8 cellular contexts compared by ENCODE assay signal in the genomic region with DNA sequence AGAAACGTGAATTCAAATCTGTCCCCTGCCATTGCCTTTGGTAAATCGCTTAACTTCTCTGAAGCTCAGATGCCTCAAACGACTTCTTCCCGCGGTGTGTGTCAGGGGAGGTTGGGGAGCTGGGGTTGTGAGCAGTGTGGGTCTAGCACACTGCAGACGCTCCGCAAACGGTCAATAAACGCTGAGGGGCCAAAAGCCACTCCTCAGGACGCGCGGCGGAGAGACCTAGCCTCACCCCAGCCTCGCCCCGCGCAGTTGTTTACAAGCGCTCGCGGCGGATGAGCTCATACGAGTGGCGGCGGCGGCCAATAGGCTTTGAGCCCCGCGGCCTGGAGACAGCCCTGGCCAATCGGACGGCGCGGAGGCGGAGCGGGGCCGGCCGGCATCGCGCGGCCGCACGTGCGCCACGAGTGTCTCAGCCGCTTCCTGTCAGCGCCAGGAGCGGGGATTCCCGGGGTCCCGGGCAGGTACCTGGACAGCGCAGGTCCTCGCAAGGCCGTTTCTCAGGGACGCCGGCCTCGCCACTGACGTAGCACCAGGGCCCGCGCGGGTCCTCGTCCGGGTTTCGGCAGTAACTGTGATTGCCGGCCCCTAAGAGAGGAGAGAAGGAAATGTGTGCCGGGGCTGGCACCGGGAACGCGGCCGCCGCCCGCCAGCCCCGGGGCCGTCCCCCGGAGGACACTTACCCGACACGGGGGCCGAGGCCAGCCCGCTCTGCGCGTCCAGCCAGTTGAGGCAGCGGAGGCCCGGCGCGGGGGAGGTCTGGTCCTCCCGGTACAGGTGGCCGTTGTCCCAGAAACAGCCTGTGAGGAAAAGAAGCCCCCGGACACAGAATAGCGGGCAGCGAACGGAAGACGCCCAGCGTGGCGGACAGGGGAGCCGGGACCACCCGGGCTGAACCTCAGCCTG. TPM values are rescaled to one million over a fixed set of nuclear protein-coding genes. Genes with fewer than 3 reads are reported as not detected.
A peak's percentile ranks its signal among the peaks of the same experiment; 100 is the strongest.
DNase-seq lines count a peak whose midpoint lies in the region; ATAC-seq and TF ChIP-seq lines count a peak whose summit lies in the region.

No MANE protein-coding gene starts in this region.

- H3K79me2 ChIP-seq in DND-41 (ENCODE audit: insufficient read depth, low read length) = no peaks in the 10 kb centered on the region
- no peaks in the 10 kb centered on the region; the same call in 1 of the 2 replicates for H3K79me2 ChIP-seq in KMS-11 (ENCODE audit: insufficient read depth, low read depth)
- peaks cover 2% of the 10 kb centered on the region for H3K79me2 ChIP-seq in fibroblast of lung (ENCODE audit: control insufficient read depth, insufficient read depth, low read length)

- TF ChIP-seq CTCF in DND-41 (IDR thresholded peaks at IDR 0.05; ENCODE audit: borderline replicate concordance, extremely low read depth, low read length, poor library complexity, severe bottlenecking) = no peak
- no peak for TF ChIP-seq CTCF in KMS-11 (conservative IDR thresholded peaks at IDR 0.05; ENCODE audit: low read depth, low read length)
- no peak for TF ChIP-seq CTCF in fibroblast of lung (conservative IDR thresholded peaks at IDR 0.05 in 1 of 2, IDR thresholded peaks at IDR 0.05 in 1 of 2; ENCODE audit: low read depth in 1 of 2, low read length in 2 of 2)
- no peak for TF ChIP-seq CTCF in natural killer cell (IDR thresholded peaks at IDR 0.05)

- peak overlapping the region; percentile 98 for H3K27ac Mint-ChIP-seq in activated T-helper 17 cell treated with anti-CD3 and anti-CD28 coated beads, Interleukin-2, amount 50 U/mL, for 72 hours
- peak overlapping the region; percentile 99 for H3K27ac Mint-ChIP-seq in natural killer cell

- H3K9me3 Mint-ChIP-seq in activated T-helper 17 cell treated with anti-CD3 and anti-CD28 coated beads, Interleukin-2, amount 50 U/mL, for 72 hours = no peaks in the 10 kb centered on the region
- no peaks in the 10 kb centered on the region for H3K9me3 Mint-ChIP-seq in natural killer cell

- peaks cover 37% of the 10 kb centered on the region for H3K4me1 Mint-ChIP-seq in activated T-helper 17 cell treated with anti-CD3 and anti-CD28 coated beads, Interleukin-2, amount 50 U/mL, for 72 hours
- H3K4me1 Mint-ChIP-seq in natural killer cell = peaks cover 51 to 52% of the 10 kb centered on the region in 2 donors

- H3K4me1 ChIP-seq in DND-41 (ENCODE audit: insufficient read depth, low read length) (peaks cover 47% of the 10 kb centered on the region), KMS-11 (ENCODE audit: low read depth, poor library complexity, severe bottlenecking) (peaks cover 28% of the 10 kb centered on the region), fibroblast of lung (ENCODE audit: control insufficient read depth, extremely low read depth, insufficient read depth, low read length) (peaks cover 4% of the 10 kb centered on the region)

- H3K4me3 Mint-ChIP-seq in activated T-helper 17 cell treated with anti-CD3 and anti-CD28 coated beads, Interleukin-2, amount 50 U/mL, for 72 hours = peak overlapping the region; percentile 96
- H3K4me3 Mint-ChIP-seq in natural killer cell = peak overlapping the region; percentile 99

- no peaks in the 10 kb centered on the region for H4K20me1 ChIP-seq in DND-41 (ENCODE audit: insufficient read depth, low read length)
- H4K20me1 ChIP-seq in KMS-11 (ENCODE audit: insufficient read depth) = no peaks in the 10 kb centered on the region
- H4K20me1 ChIP-seq in fibroblast of lung (ENCODE audit: control insufficient read depth, extremely low read depth, insufficient read depth, low read length) = no peaks in the 10 kb centered on the region

- peak; percentile 96 for ATAC-seq in DND-41 (ENCODE audit: insufficient read depth, low read depth)
- peak; percentile 85 for ATAC-seq in GM21737 (IDR thresholded peaks at IDR 0.05; ENCODE audit: unreplicated experiment)
- peak; percentile 82 for ATAC-seq in activated T-helper 17 cell treated with anti-CD3 and anti-CD28 coated beads, Interleukin-2, amount 50 U/mL, for 72 hours (replicated peaks)
- peak; percentile 82 to 95 (median 84) for ATAC-seq in natural killer cell

- H3K36me3 ChIP-seq in DND-41 (ENCODE audit: insufficient read depth, low read length) (peaks cover 5% of the 10 kb centered on the region; the same call in 1 of the 2 replicates), KMS-11 (ENCODE audit: insufficient read depth) (no peaks in the 10 kb centered on the region), fibroblast of lung (ENCODE audit: control insufficient read depth, insufficient read depth, low read length) (peaks cover 11% of the 10 kb centered on the region)

- H3K27me3 ChIP-seq in DND-41 (ENCODE audit: insufficient read depth, low read length, poor library complexity) = no peaks in the 10 kb centered on the region
- H3K27me3 ChIP-seq in KMS-11 (ENCODE audit: insufficient read depth, low read depth) = no peaks in the 10 kb centered on the region
- no peaks in the 10 kb centered on the region for H3K27me3 ChIP-seq in fibroblast of lung (ENCODE audit: control insufficient read depth, insufficient read depth, low read length)

- no peaks in the 10 kb centered on the region for H3K27me3 Mint-ChIP-seq in activated T-helper 17 cell treated with anti-CD3 and anti-CD28 coated beads, Interleukin-2, amount 50 U/mL, for 72 hours
- no peaks in the 10 kb centered on the region for H3K27me3 Mint-ChIP-seq in natural killer cell (ENCODE audit: low read depth in 2 of 2)

- peak overlapping the region; percentile 89 for H3K4me2 ChIP-seq in DND-41 (ENCODE audit: insufficient read depth, low read length)
- peak overlapping the region; percentile 100 for H3K4me2 ChIP-seq in KMS-11
- peak overlapping the region; percentile 100 for H3K4me2 ChIP-seq in fibroblast of lung (ENCODE audit: extremely low read depth, insufficient read depth, low read length)

- peak overlapping the region; percentile 25 to 66; a peak in 3 of 4 replicates for H3K4me3 ChIP-seq in DND-41 (ENCODE audit: low read depth in 1 of 2, low read length in 2 of 2)
- H3K4me3 ChIP-seq in KMS-11 (IDR thresholded peaks at IDR 0.05; ENCODE audit: insufficient read depth, low read depth, low read length) = no peak overlapping the region
- peak overlapping the region; percentile 55 to 100 (median 75) for H3K4me3 ChIP-seq in fibroblast of lung (replicated peaks in 1 of 4; ENCODE audit: control extremely low read depth in 1 of 4, insufficient read depth in 1 of 4, low read depth in 3 of 4, low read length in 4 of 4)

- intact Hi-C loops in natural killer cell (cut with micrococcal nuclease) = loop anchor here (2.0 to 5.0 kb wide), 3 partner anchors 56 to 1023 kb away; partner anchors contain the start of genes DRG1, OSM and PATZ1

- DNase-seq in DND-41 (peak; percentile 88), RPMI7951 (ENCODE audit: low read depth) (peak; percentile 84), fibroblast of lung (ENCODE audit: low read depth in 2 of 2) (peak; percentile 89), natural killer cell (peak; percentile 96)
- peak; percentile 92 for DNase-seq in stimulated activated naive CD4-positive, alpha-beta T cell treated with Interleukin-2 at 50 U/mL for 16 hours (lab: John Stamatoyannopoulos, UW)

- peaks cover 61% of the 10 kb centered on the region for H3K36me3 Mint-ChIP-seq in activated T-helper 17 cell treated with anti-CD3 and anti-CD28 coated beads, Interleukin-2, amount 50 U/mL, for 72 hours (ENCODE audit: low read depth)
- H3K36me3 Mint-ChIP-seq in natural killer cell = no peaks in the 10 kb centered on the region

- H3K9ac ChIP-seq in DND-41 (ENCODE audit: low read depth, low read length) = peak overlapping the region; percentile 58
- H3K9ac ChIP-seq in KMS-11 = peak overlapping the region; percentile 86
- H3K9ac ChIP-seq in fibroblast of lung (ENCODE audit: insufficient read depth, low read length) = peak overlapping the region; percentile 73

- peak overlapping the region; percentile 48; the same call in 1 of the 2 replicates for H3K27ac ChIP-seq in DND-41 (ENCODE audit: low read length)
- H3K27ac ChIP-seq in KMS-11 = peak overlapping the region; percentile 84
- peak overlapping the region; percentile 89 for H3K27ac ChIP-seq in fibroblast of lung (ENCODE audit: insufficient read depth, low read length)

- H3K9me3 ChIP-seq in DND-41 (ENCODE audit: insufficient read depth, low read length, severe bottlenecking) (no peaks in the 10 kb centered on the region), fibroblast of lung (ENCODE audit: control insufficient read depth, insufficient read depth, low read depth, low read length) (no peaks in the 10 kb centered on the region)

- H2AFZ ChIP-seq in DND-41 (ENCODE audit: low read depth, low read length) (peak overlapping the region; percentile 77), KMS-11 (ENCODE audit: low read depth) (peak overlapping the region; percentile 86), fibroblast of lung (ENCODE audit: low read length) (peak overlapping the region; percentile 86)

RNA-seq across cellular contexts. Expression of gene PIK3IP1, which starts 1.5 kb away (rescaled TPM):
- total RNA-seq in RPMI7951 (2014; rRNA removed; shearing (Covaris generic)) = 3.0 and 4.0 TPM in 2 replicates
- 10 to 100 TPM; 11.0 to 24.1 TPM for total RNA-seq in activated T-helper 17 cell treated with anti-CD3 and anti-CD28 coated beads, Interleukin-2, amount 50 U/mL, for 72 hours
- total RNA-seq in fibroblast of lung (32.4 and 81.6 TPM in 2 replicates), natural killer cell (100 to 1,000 TPM; 132 to 180 (median 161) TPM)
- polyA plus RNA-seq in fibroblast of lung = 18.1 and 32.1 TPM in 2 replicates
- 15.5 and 25.4 TPM in 2 replicates for polyA plus RNA-seq in fibroblast of lung (2012)
- 6.7 and 11.5 TPM in 2 replicates for polyA minus RNA-seq in fibroblast of lung (ENCODE audit: low replicate concordance)

RNA-seq across cellular contexts. Expression of gene PATZ1, which starts 55.4 kb away (rescaled TPM):
- 4.4 and 5.2 TPM in 2 replicates for total RNA-seq in RPMI7951 (2014; rRNA removed; shearing (Covaris generic))
- 10 to 100 TPM; 16.9 to 28.3 TPM for total RNA-seq in activated T-helper 17 cell treated with anti-CD3 and anti-CD28 coated beads, Interleukin-2, amount 50 U/mL, for 72 hours
- total RNA-seq in fibroblast of lung (14.4 and 15.9 TPM in 2 replicates), natural killer cell (10 to 100 TPM; 31.5 to 39.2 (median 37.3) TPM)
- polyA plus RNA-seq in fibroblast of lung = 6.1 and 6.7 TPM in 2 replicates
- 9.2 and 11.5 TPM in 2 replicates for polyA plus RNA-seq in fibroblast of lung (2012)
- polyA minus RNA-seq in fibroblast of lung (ENCODE audit: low replicate concordance) = 18.4 and 23.1 TPM in 2 replicates
